In genomic region chr1:38551908-38552307, GRCh38 we compare ENCODE assay signal across 2 cellular contexts.
A peak's percentile ranks its signal among the peaks of the same experiment; 100 is the strongest.
TF ChIP-seq lines count a peak whose summit lies in the region.

No MANE protein-coding gene starts in this region.

TF ChIP-seq in K562, 482 proteins besides CTCF, POLR2A, EP300 and RAD21:
- peak; percentile 76 for TF ChIP-seq BCOR (IDR thresholded peaks at IDR 0.05)
- TF ChIP-seq MGA (IDR thresholded peaks at IDR 0.05): no peak
- TF ChIP-seq CREM (IDR thresholded peaks at IDR 0.05; ENCODE audit: low read depth): no peak
- TF ChIP-seq IFI16 (CRISPR knock-in tag; IDR thresholded peaks at IDR 0.05): no peak
- no peak for TF ChIP-seq MAZ (CRISPR knock-in tag; conservative IDR thresholded peaks at IDR 0.05 in 1 of 2, IDR thresholded peaks at IDR 0.05 in 1 of 2)
- TF ChIP-seq ZFP36 (IDR thresholded peaks at IDR 0.05; ENCODE audit: low read depth, low read length, partially characterized antibody): peak; percentile 80
- TF ChIP-seq ZNF224 (CRISPR knock-in tag; IDR thresholded peaks at IDR 0.05): no peak
- peak; percentile 71 for TF ChIP-seq RBM25 (IDR thresholded peaks at IDR 0.05; ENCODE audit: low read depth, low read length, severe bottlenecking)
- no peak for TF ChIP-seq IRF2 (CRISPR knock-in tag; IDR thresholded peaks at IDR 0.05)
- no peak for TF ChIP-seq ARNT (IDR thresholded peaks at IDR 0.05)
- no peak for TF ChIP-seq PHF8 (IDR thresholded peaks at IDR 0.05; ENCODE audit: borderline replicate concordance, low read length)
- TF ChIP-seq ZNF41 (CRISPR knock-in tag; conservative IDR thresholded peaks at IDR 0.05): no peak
- no peak for TF ChIP-seq CAMTA2 (CRISPR knock-in tag; conservative IDR thresholded peaks at IDR 0.05)
- no peak for TF ChIP-seq E2F5 (CRISPR knock-in tag; IDR thresholded peaks at IDR 0.05)

TF ChIP-seq in H1, 55 proteins besides CTCF, POLR2A, EP300 and RAD21:
- 0 out of 2 replicates have a peak, but pooled peaks have one; percentile 17 for TF ChIP-seq KDM1A (IDR thresholded peaks at IDR 0.05; ENCODE audit: borderline replicate concordance, low read length)
- no peak for TF ChIP-seq CBX5 (IDR thresholded peaks at IDR 0.05; ENCODE audit: low read depth, low read length)
